Comparison of ENCODE assay signal across 10 cellular contexts in the genomic region with DNA sequence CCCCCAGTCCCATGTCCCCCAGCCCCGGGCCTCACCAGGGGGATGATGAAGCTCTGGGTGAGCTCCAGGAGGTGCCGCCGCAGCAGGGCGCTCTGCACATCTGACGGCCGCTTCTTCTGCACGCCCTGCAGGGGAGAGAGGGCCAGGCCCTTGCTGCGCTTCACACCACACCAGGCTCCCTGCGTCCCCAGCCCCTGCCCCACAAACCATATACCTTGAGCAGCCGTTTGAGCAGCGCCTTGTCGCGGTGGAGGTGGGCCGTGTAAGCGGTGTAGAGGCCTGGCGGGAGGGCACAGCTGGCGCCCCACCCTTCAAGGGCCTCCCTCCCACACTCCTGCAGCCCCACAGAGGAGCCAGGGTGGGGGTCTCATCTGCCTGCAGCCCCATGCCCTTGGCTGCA. TPM values are rescaled to one million over a fixed set of nuclear protein-coding genes. Genes with fewer than 3 reads are reported as not detected.
A peak's percentile ranks its signal among the peaks of the same experiment; 100 is the strongest.
DNase-seq lines count a peak whose midpoint lies in the region; ATAC-seq, FAIRE-seq and TF ChIP-seq lines count a peak whose summit lies in the region.
"Had no signal": no experiment of that assay in that cellular context is flagged by ENCODE, and none has a peak within 500 bp of the region (broad histone marks: within the 10 kb centered on the region; RNA-seq: fewer than 3 reads in every experiment).

No MANE protein-coding gene starts in this region.

- peak overlapping the region in 4 of 8 donors; percentile 23 to 97 (median 71) for H3K27ac Mint-ChIP-seq in CD8-positive, alpha-beta memory T cell
- no peak overlapping the region for H3K27ac Mint-ChIP-seq in T-helper 17 cell
- H3K27ac Mint-ChIP-seq: nephron progenitor cell had no signal

- H3K9ac ChIP-seq in BLaER1 (peak overlapping the region; percentile 86), HepG2 (ENCODE audit: insufficient read depth, low read depth, low read length) (no peak overlapping the region), smooth muscle cell (ENCODE audit: low read depth) (no peak overlapping the region)

- no peaks in the 10 kb centered on the region for H3K27me3 Mint-ChIP-seq in CD8-positive, alpha-beta memory T cell
- H3K27me3 Mint-ChIP-seq in T-helper 17 cell: no peaks in the 10 kb centered on the region

- H3K4me3 ChIP-seq in BLaER1 (peak overlapping the region; percentile 66), HepG2 (replicated peaks in 1 of 3; ENCODE audit: insufficient read depth in 1 of 3, low read depth in 2 of 3, low read length in 3 of 3) (no peak overlapping the region), smooth muscle cell (no peak overlapping the region)
- peak overlapping the region; percentile 48 for H3K4me3 ChIP-seq in CD8-positive, alpha-beta memory T cell (ENCODE audit: low read length)

- H3K4me1 ChIP-seq in BLaER1 (peaks cover 96% of the 10 kb centered on the region), HepG2 (ENCODE audit: insufficient read depth, low read length) (peaks cover 72% of the 10 kb centered on the region), smooth muscle cell (ENCODE audit: low read depth) (no peaks in the 10 kb centered on the region)
- peaks cover 17% of the 10 kb centered on the region for H3K4me1 ChIP-seq in CD8-positive, alpha-beta memory T cell (ENCODE audit: insufficient read depth, low read length)

- H3K9me3 Mint-ChIP-seq in CD8-positive, alpha-beta memory T cell: no peaks in the 10 kb centered on the region
- H3K9me3 Mint-ChIP-seq: nephron progenitor cell had no signal

- H3K4me1 Mint-ChIP-seq in CD8-positive, alpha-beta memory T cell: peaks cover 12 to 24% (median 13%) of the 10 kb centered on the region in 3 donors
- H3K4me1 Mint-ChIP-seq in T-helper 17 cell: peaks cover 10% of the 10 kb centered on the region

- H3K4me2 ChIP-seq in BLaER1 (peak overlapping the region; percentile 100), HepG2 (ENCODE audit: low read depth, low read length) (no peak overlapping the region), smooth muscle cell (no peak overlapping the region)

- no peak for TF ChIP-seq EP300 in HepG2 (IDR thresholded peaks at IDR 0.05; ENCODE audit: low read depth in 2 of 2, low read length in 2 of 2)
- no peak for TF ChIP-seq EP300 in HepG2 (CRISPR knock-in tag; IDR thresholded peaks at IDR 0.05; ENCODE audit: borderline replicate concordance)

- TF ChIP-seq CTCF in HepG2 (CRISPR knock-in tag; IDR thresholded peaks at IDR 0.05) (no peak), smooth muscle cell (IDR thresholded peaks at IDR 0.05; ENCODE audit: borderline replicate concordance, insufficient read depth, poor library complexity, severe bottlenecking) (no peak)

- H3K27me3 ChIP-seq in BLaER1 (no peaks in the 10 kb centered on the region), HepG2 (ENCODE audit: control insufficient read depth in 1 of 2, insufficient read depth in 2 of 2, low read length in 2 of 2) (peaks cover 0 to 1% of the 10 kb centered on the region in 2 experiments; a peak in 2 of 5 replicates), smooth muscle cell (ENCODE audit: low read depth) (no peaks in the 10 kb centered on the region)
- H3K27me3 ChIP-seq in CD8-positive, alpha-beta memory T cell (ENCODE audit: insufficient read depth, low read length, poor library complexity, severe bottlenecking): no peaks in the 10 kb centered on the region
- H3K27me3 ChIP-seq: left lung had no signal

- CTCF ChIA-PET in CD8-positive, alpha-beta memory T cell (lab: Charles Lee): interaction anchor here (1.6 to 4.2 kb wide), 2 partner anchors 28 to 40 kb away, joined by 3 to 14 read pairs; no protein-coding TSS in a partner anchor
- CTCF ChIA-PET in HepG2 (lab: Yijun Ruan, JAX; ENCODE audit: low intra/inter-chr PET ratio, low total read pairs): no interaction called here

- TF ChIP-seq POLR2A in HepG2 (IDR thresholded peaks at IDR 0.05; ENCODE audit: insufficient read depth in 1 of 2, low read depth in 2 of 2, low read length in 2 of 2): no peak

- no peaks in the 10 kb centered on the region for H3F3A ChIP-seq in smooth muscle cell (ENCODE audit: low read depth)

- no peaks in the 10 kb centered on the region for H3K9me3 ChIP-seq in BLaER1
- no peaks in the 10 kb centered on the region for H3K9me3 ChIP-seq in CD8-positive, alpha-beta memory T cell (ENCODE audit: low read length)
- no peaks in the 10 kb centered on the region for H3K9me3 ChIP-seq in T-helper 17 cell (ENCODE audit: control insufficient read depth, low read length, poor library complexity, severe bottlenecking)
- no peaks in the 10 kb centered on the region for H3K9me3 ChIP-seq in HepG2 (ENCODE audit: low read length)
- no peaks in the 10 kb centered on the region for H3K9me3 ChIP-seq in smooth muscle cell (replicated peaks; ENCODE audit: low read depth)
- H3K9me3 ChIP-seq: left lung had no signal

- ATAC-seq in T-helper 17 cell: no peak
- no peak for ATAC-seq in HepG2
- ATAC-seq in GM18517 (IDR thresholded peaks at IDR 0.05; ENCODE audit: unreplicated experiment): no peak

- H3K4me3 Mint-ChIP-seq in CD8-positive, alpha-beta memory T cell: peak overlapping the region in 6 of 7 donors; percentile 30 to 90 (median 80)
- peak overlapping the region; percentile 78 for H3K4me3 Mint-ChIP-seq in T-helper 17 cell
- H3K4me3 Mint-ChIP-seq: nephron progenitor cell had no signal

- H3K79me2 ChIP-seq in HepG2 (ENCODE audit: insufficient read depth, low read length): no peaks in the 10 kb centered on the region
- H3K79me2 ChIP-seq in smooth muscle cell (ENCODE audit: low read depth): no peaks in the 10 kb centered on the region

- H2AFZ ChIP-seq in HepG2 (ENCODE audit: low read length) (no peak overlapping the region), smooth muscle cell (ENCODE audit: low read depth) (no peak overlapping the region)

- intact Hi-C loops in HepG2 (cut with micrococcal nuclease; ENCODE audit: unreplicated experiment): no loop called here

- no TSS peak for BruUV-seq in HepG2 (replicated peaks; lab: Mats Ljungman, UMichigan)

- peaks cover 19% of the 10 kb centered on the region; the same call in 1 of the 2 replicates for H4K20me1 ChIP-seq in BLaER1
- H4K20me1 ChIP-seq in HepG2 (ENCODE audit: insufficient read depth, low read length): no peaks in the 10 kb centered on the region
- H4K20me1 ChIP-seq in smooth muscle cell (ENCODE audit: low read depth): no peaks in the 10 kb centered on the region

- no peak for TF ChIP-seq RAD21 in HepG2 (CRISPR knock-in tag; IDR thresholded peaks at IDR 0.05)

- peak in 1 of 5 donors; percentile 43 for DNase-seq in CD8-positive, alpha-beta memory T cell
- DNase-seq in T-helper 17 cell (no peak), HepG2 (ENCODE audit: low spot score) (no peak), NCI-H2196 (lab: John Stamatoyannopoulos, UW; ENCODE audit: unreplicated experiment) (no peak), smooth muscle cell (lab: John Stamatoyannopoulos, UW; ENCODE audit: unreplicated experiment) (no peak)
- DNase-seq: nephron progenitor cell; NK-92 treated with Interleukin-12 subunit alpha and Interleukin-12 subunit beta, amount 100 ng/mL, for 24 hours had no signal

- H3K27ac ChIP-seq in BLaER1 (peak overlapping the region; percentile 97), HepG2 (ENCODE audit: extremely low read length, insufficient read depth, low read length) (no peak overlapping the region), smooth muscle cell (ENCODE audit: low read depth) (no peak overlapping the region)
- peak overlapping the region; percentile 45 for H3K27ac ChIP-seq in CD8-positive, alpha-beta memory T cell (ENCODE audit: low read depth, low read length)

- no peaks in the 10 kb centered on the region for H3K36me3 Mint-ChIP-seq in CD8-positive, alpha-beta memory T cell
- no peaks in the 10 kb centered on the region for H3K36me3 Mint-ChIP-seq in T-helper 17 cell (ENCODE audit: low read depth)

- H3K36me3 ChIP-seq in BLaER1: no peaks in the 10 kb centered on the region
- H3K36me3 ChIP-seq in CD8-positive, alpha-beta memory T cell (ENCODE audit: insufficient read depth, low read length): no peaks in the 10 kb centered on the region
- H3K36me3 ChIP-seq in HepG2 (replicated peaks in 1 of 2; ENCODE audit: control insufficient read depth in 1 of 2, insufficient read depth in 2 of 2, low read length in 2 of 2): no peaks in the 10 kb centered on the region
- H3K36me3 ChIP-seq in smooth muscle cell (ENCODE audit: low read depth): no peaks in the 10 kb centered on the region
- H3K36me3 ChIP-seq: left lung had no signal

- POLR2A ChIA-PET in CD8-positive, alpha-beta memory T cell (lab: Charles Lee): interaction anchor here (0.6 kb wide), 1 partner anchor 479 kb away, joined by 4 read pairs; no protein-coding TSS in a partner anchor
- POLR2A ChIA-PET in HepG2 (lab: Yijun Ruan, JAX): interaction anchor here (1.7 kb wide), 1 partner anchor 19 kb away, joined by 6 read pairs; no protein-coding TSS in a partner anchor

- WGBS in HepG2 (ENCODE audit: low lambda C conversion rate): 80% methylated on average over 4 of the region's 17 CpGs
- 90% methylated on average over 8 of the region's 17 CpGs for WGBS in smooth muscle cell (ENCODE audit: low lambda C conversion rate)

- in situ Hi-C loops in HepG2 (cut with HindIII; ENCODE audit: extremely low pct_ligation_motif_present, low pct_unique_long_range_greater_than_20kb): no loop called here

- FAIRE-seq in HepG2 (lab: Jason Lieb, UNC): no peak

RNA-seq across cellular contexts. Expression of a gene that starts 6.2 kb away (rescaled TPM):
- total RNA-seq in CD8-positive, alpha-beta memory T cell: 10 to 100 TPM; 13.4 to 14.4 TPM
- polyA plus RNA-seq in CD8-positive, alpha-beta memory T cell: 0.17 TPM
- total RNA-seq in T-helper 17 cell (1 to 10 TPM; 3.0 to 7.6 TPM), HepG2 (2016; rRNA removed; fragmentation: Illumina TruSeq; extraction: Trizol) (19.3 and 32.6 TPM in 2 replicates), smooth muscle cell (183 and 195 TPM in 2 replicates)
- total RNA-seq in HepG2 (2016; cell fraction: cytosol; rRNA removed; fragmentation: Illumina TruSeq; extraction: Trizol; ENCODE audit: low read depth): 4.6 and 4.9 TPM in 2 replicates
- total RNA-seq in HepG2 (2016; cell fraction: insoluble cytoplasmic fraction; rRNA removed; fragmentation: Illumina TruSeq; extraction: Trizol): 16.8 and 32.7 TPM in 2 replicates
- 13.7 and 15.6 TPM in 2 replicates for total RNA-seq in HepG2 (2016; cell fraction: membrane; rRNA removed; fragmentation: Illumina TruSeq; extraction: Trizol)
- 43.2 and 57.8 TPM in 2 replicates for total RNA-seq in HepG2 (2016; cell fraction: nucleus; rRNA removed; fragmentation: Illumina TruSeq; extraction: Trizol)
- polyA plus RNA-seq in HepG2 (2011; rRNA removed) (68.9 and 79.4 TPM in 2 replicates), smooth muscle cell (210 and 249 TPM in 2 replicates)
- 46.5 and 75.4 TPM in 2 replicates for polyA plus RNA-seq in HepG2 (2011; cell fraction: cytosol; rRNA removed)
- polyA plus RNA-seq in HepG2 (2011; cell fraction: nucleus; rRNA removed): 265 and 413 TPM in 2 replicates
- 53.9 and 72.9 TPM in 2 replicates for polyA plus RNA-seq in HepG2 (2012)
- polyA plus RNA-seq in HepG2 (2016; cell fraction: cytosol; fragmentation: Illumina TruSeq; extraction: Trizol; ENCODE audit: low read depth): 5.5 and 6.2 TPM in 2 replicates
- 16.2 and 23.0 TPM in 2 replicates for polyA plus RNA-seq in HepG2 (2016; cell fraction: insoluble cytoplasmic fraction; fragmentation: Illumina TruSeq; extraction: Trizol; ENCODE audit: low read depth)
- 10.1 and 11.9 TPM in 2 replicates for polyA plus RNA-seq in HepG2 (2016; cell fraction: membrane; fragmentation: Illumina TruSeq; extraction: Trizol; ENCODE audit: low read depth)
- polyA plus RNA-seq in HepG2 (2016; cell fraction: nucleus; fragmentation: Illumina TruSeq; extraction: Trizol; ENCODE audit: insufficient read depth, low read depth): 148 and 155 TPM in 2 replicates
- 61.5 and 149 TPM in 2 replicates for polyA minus RNA-seq in HepG2 (2011; rRNA and poly(A)+ RNA removed; ENCODE audit: low replicate concordance)
- 76.6 and 89.8 TPM in 2 replicates for polyA minus RNA-seq in HepG2 (2011; cell fraction: cytosol; rRNA and poly(A)+ RNA removed)
- 57.9 and 61.3 TPM in 2 replicates for polyA minus RNA-seq in HepG2 (2011; cell fraction: nucleus; rRNA and poly(A)+ RNA removed)

RNA-seq across cellular contexts. Expression of a gene that starts 13.2 kb away (rescaled TPM):
- total RNA-seq in CD8-positive, alpha-beta memory T cell: 1 to 10 TPM; 3.9 to 4.3 TPM
- polyA plus RNA-seq in CD8-positive, alpha-beta memory T cell: 0.67 TPM
- 1 to 10 TPM; 1.8 to 2.2 TPM for total RNA-seq in T-helper 17 cell
- total RNA-seq in HepG2 (2016; rRNA removed; fragmentation: Illumina TruSeq; extraction: Trizol): 0.84 and 0.95 TPM in 2 replicates
- total RNA-seq in HepG2 (2016; cell fraction: cytosol; rRNA removed; fragmentation: Illumina TruSeq; extraction: Trizol; ENCODE audit: low read depth): 0.30 and 0.44 TPM in 2 replicates
- 0.22 and 0.65 TPM in 2 replicates for total RNA-seq in HepG2 (2016; cell fraction: insoluble cytoplasmic fraction; rRNA removed; fragmentation: Illumina TruSeq; extraction: Trizol)
- 0.52 and 0.90 TPM in 2 replicates for total RNA-seq in HepG2 (2016; cell fraction: membrane; rRNA removed; fragmentation: Illumina TruSeq; extraction: Trizol)
- total RNA-seq in HepG2 (2016; cell fraction: nucleus; rRNA removed; fragmentation: Illumina TruSeq; extraction: Trizol): 0.90 and 1.1 TPM in 2 replicates
- 3.8 and 4.2 TPM in 2 replicates for polyA plus RNA-seq in HepG2 (2011; rRNA removed)
- 1.8 TPM in 2 replicates for polyA plus RNA-seq in HepG2 (2011; cell fraction: cytosol; rRNA removed)
- 33.7 and 41.4 TPM in 2 replicates for polyA plus RNA-seq in HepG2 (2011; cell fraction: nucleus; rRNA removed)
- 2.5 and 2.6 TPM in 2 replicates for polyA plus RNA-seq in HepG2 (2012)
- polyA plus RNA-seq in HepG2 (2016; cell fraction: cytosol; fragmentation: Illumina TruSeq; extraction: Trizol; ENCODE audit: low read depth): 0.33 and 0.71 TPM in 2 replicates
- 0.74 and 0.86 TPM in 2 replicates for polyA plus RNA-seq in HepG2 (2016; cell fraction: insoluble cytoplasmic fraction; fragmentation: Illumina TruSeq; extraction: Trizol; ENCODE audit: low read depth)
- polyA plus RNA-seq in HepG2 (2016; cell fraction: membrane; fragmentation: Illumina TruSeq; extraction: Trizol; ENCODE audit: low read depth): 0.63 and 1.2 TPM in 2 replicates
- polyA plus RNA-seq in HepG2 (2016; cell fraction: nucleus; fragmentation: Illumina TruSeq; extraction: Trizol; ENCODE audit: insufficient read depth, low read depth): 4.0 and 5.3 TPM in 2 replicates
- polyA minus RNA-seq in HepG2 (2011; rRNA and poly(A)+ RNA removed; ENCODE audit: low replicate concordance): 0.58 and 2.9 TPM in 2 replicates
- polyA minus RNA-seq in HepG2 (2011; cell fraction: cytosol; rRNA and poly(A)+ RNA removed): 1.3 TPM in 2 replicates
- polyA minus RNA-seq in HepG2 (2011; cell fraction: nucleus; rRNA and poly(A)+ RNA removed): 2.6 and 3.3 TPM in 2 replicates
- total RNA-seq in smooth muscle cell: 2.4 and 3.1 TPM in 2 replicates
- polyA plus RNA-seq in smooth muscle cell: 7.8 and 10.1 TPM in 2 replicates

RNA-seq across cellular contexts. Expression of a gene that starts 29.5 kb away (rescaled TPM):
- total RNA-seq in CD8-positive, alpha-beta memory T cell: 10 to 100 TPM; 49.7 to 55.9 TPM
- 34.2 TPM for polyA plus RNA-seq in CD8-positive, alpha-beta memory T cell
- 10 to 100 TPM; 62.1 to 63.7 TPM for total RNA-seq in T-helper 17 cell
- 36.1 and 55.0 TPM in 2 replicates for total RNA-seq in HepG2 (2016; rRNA removed; fragmentation: Illumina TruSeq; extraction: Trizol)
- 13.5 and 14.8 TPM in 2 replicates for total RNA-seq in HepG2 (2016; cell fraction: cytosol; rRNA removed; fragmentation: Illumina TruSeq; extraction: Trizol; ENCODE audit: low read depth)
- 33.5 and 56.7 TPM in 2 replicates for total RNA-seq in HepG2 (2016; cell fraction: insoluble cytoplasmic fraction; rRNA removed; fragmentation: Illumina TruSeq; extraction: Trizol)
- 26.4 and 27.2 TPM in 2 replicates for total RNA-seq in HepG2 (2016; cell fraction: membrane; rRNA removed; fragmentation: Illumina TruSeq; extraction: Trizol)
- total RNA-seq in HepG2 (2016; cell fraction: nucleus; rRNA removed; fragmentation: Illumina TruSeq; extraction: Trizol): 53.7 and 65.8 TPM in 2 replicates
- polyA plus RNA-seq in HepG2 (2011; rRNA removed): 102 and 112 TPM in 2 replicates
- 56.6 and 76.3 TPM in 2 replicates for polyA plus RNA-seq in HepG2 (2011; cell fraction: cytosol; rRNA removed)
- 458 and 611 TPM in 2 replicates for polyA plus RNA-seq in HepG2 (2011; cell fraction: nucleus; rRNA removed)
- 58.5 and 66.4 TPM in 2 replicates for polyA plus RNA-seq in HepG2 (2012)
- polyA plus RNA-seq in HepG2 (2016; cell fraction: cytosol; fragmentation: Illumina TruSeq; extraction: Trizol; ENCODE audit: low read depth): 6.8 and 7.7 TPM in 2 replicates
- polyA plus RNA-seq in HepG2 (2016; cell fraction: insoluble cytoplasmic fraction; fragmentation: Illumina TruSeq; extraction: Trizol; ENCODE audit: low read depth): 26.5 and 32.8 TPM in 2 replicates
- 17.1 and 18.2 TPM in 2 replicates for polyA plus RNA-seq in HepG2 (2016; cell fraction: membrane; fragmentation: Illumina TruSeq; extraction: Trizol; ENCODE audit: low read depth)
- 172 and 175 TPM in 2 replicates for polyA plus RNA-seq in HepG2 (2016; cell fraction: nucleus; fragmentation: Illumina TruSeq; extraction: Trizol; ENCODE audit: insufficient read depth, low read depth)
- polyA minus RNA-seq in HepG2 (2011; rRNA and poly(A)+ RNA removed; ENCODE audit: low replicate concordance): 25.0 and 101 TPM in 2 replicates
- 29.8 and 30.8 TPM in 2 replicates for polyA minus RNA-seq in HepG2 (2011; cell fraction: cytosol; rRNA and poly(A)+ RNA removed)
- 84.9 and 89.9 TPM in 2 replicates for polyA minus RNA-seq in HepG2 (2011; cell fraction: nucleus; rRNA and poly(A)+ RNA removed)
- total RNA-seq in smooth muscle cell: 24.6 and 30.7 TPM in 2 replicates
- polyA plus RNA-seq in smooth muscle cell: 31.6 and 36.3 TPM in 2 replicates

RNA-seq across cellular contexts. Expression of a gene that starts 43.4 kb away (rescaled TPM):
- total RNA-seq in CD8-positive, alpha-beta memory T cell: 10 to 100 TPM; 12.8 to 13.2 TPM
- polyA plus RNA-seq in CD8-positive, alpha-beta memory T cell: 0.28 TPM
- 10 to 100 TPM; 13.2 to 14.4 TPM for total RNA-seq in T-helper 17 cell
- 0.15 TPM in 1 of 2 replicates, not detected in the other for total RNA-seq in HepG2 (2016; rRNA removed; fragmentation: Illumina TruSeq; extraction: Trizol)
- total RNA-seq in HepG2 (2016; cell fraction: cytosol; rRNA removed; fragmentation: Illumina TruSeq; extraction: Trizol; ENCODE audit: low read depth): not detected in 2 replicates
- 0.12 and 0.15 TPM in 2 replicates for total RNA-seq in HepG2 (2016; cell fraction: insoluble cytoplasmic fraction; rRNA removed; fragmentation: Illumina TruSeq; extraction: Trizol)
- 0.10 and 0.19 TPM in 2 replicates for total RNA-seq in HepG2 (2016; cell fraction: membrane; rRNA removed; fragmentation: Illumina TruSeq; extraction: Trizol)
- total RNA-seq in HepG2 (2016; cell fraction: nucleus; rRNA removed; fragmentation: Illumina TruSeq; extraction: Trizol): 0.28 TPM in 1 of 2 replicates, not detected in the other
- polyA plus RNA-seq in HepG2 (2011; rRNA removed): 0.17 and 0.46 TPM in 2 replicates
- 0.13 and 0.19 TPM in 2 replicates for polyA plus RNA-seq in HepG2 (2011; cell fraction: cytosol; rRNA removed)
- polyA plus RNA-seq in HepG2 (2011; cell fraction: nucleus; rRNA removed): 1.9 TPM in 2 replicates
- 0.21 TPM in 1 of 2 replicates, not detected in the other for polyA plus RNA-seq in HepG2 (2012)
- polyA plus RNA-seq in HepG2 (2016; cell fraction: cytosol; fragmentation: Illumina TruSeq; extraction: Trizol; ENCODE audit: low read depth): 0.05 and 0.07 TPM in 2 replicates
- 0.19 and 0.24 TPM in 2 replicates for polyA plus RNA-seq in HepG2 (2016; cell fraction: insoluble cytoplasmic fraction; fragmentation: Illumina TruSeq; extraction: Trizol; ENCODE audit: low read depth)
- polyA plus RNA-seq in HepG2 (2016; cell fraction: membrane; fragmentation: Illumina TruSeq; extraction: Trizol; ENCODE audit: low read depth): 0.13 TPM in 1 of 2 replicates, not detected in the other
- polyA plus RNA-seq in HepG2 (2016; cell fraction: nucleus; fragmentation: Illumina TruSeq; extraction: Trizol; ENCODE audit: insufficient read depth, low read depth): 0.25 and 0.37 TPM in 2 replicates
- polyA minus RNA-seq in HepG2 (2011; rRNA and poly(A)+ RNA removed; ENCODE audit: low replicate concordance): 0.58 and 0.94 TPM in 2 replicates
- not detected in 2 replicates for polyA minus RNA-seq in HepG2 (2011; cell fraction: cytosol; rRNA and poly(A)+ RNA removed)
- 0.13 TPM in 1 of 2 replicates, not detected in the other for polyA minus RNA-seq in HepG2 (2011; cell fraction: nucleus; rRNA and poly(A)+ RNA removed)
- total RNA-seq in smooth muscle cell: 2.8 and 4.2 TPM in 2 replicates
- 0.65 and 1.4 TPM in 2 replicates for polyA plus RNA-seq in smooth muscle cell

RNA-seq across cellular contexts. Expression of a gene that starts 52.1 kb away (rescaled TPM):
- total RNA-seq in CD8-positive, alpha-beta memory T cell: 1 to 10 TPM; 9.3 to 9.7 TPM
- polyA plus RNA-seq in CD8-positive, alpha-beta memory T cell: 0.03 TPM
- total RNA-seq in T-helper 17 cell (1 to 10 TPM; 1.7 to 1.9 TPM), HepG2 (2016; rRNA removed; fragmentation: Illumina TruSeq; extraction: Trizol) (15.0 and 23.3 TPM in 2 replicates), smooth muscle cell (9.5 and 14.9 TPM in 2 replicates)
- 25.0 and 26.8 TPM in 2 replicates for total RNA-seq in HepG2 (2016; cell fraction: cytosol; rRNA removed; fragmentation: Illumina TruSeq; extraction: Trizol; ENCODE audit: low read depth)
- 15.4 and 25.6 TPM in 2 replicates for total RNA-seq in HepG2 (2016; cell fraction: insoluble cytoplasmic fraction; rRNA removed; fragmentation: Illumina TruSeq; extraction: Trizol)
- 43.0 and 45.2 TPM in 2 replicates for total RNA-seq in HepG2 (2016; cell fraction: membrane; rRNA removed; fragmentation: Illumina TruSeq; extraction: Trizol)
- total RNA-seq in HepG2 (2016; cell fraction: nucleus; rRNA removed; fragmentation: Illumina TruSeq; extraction: Trizol): 20.3 and 23.6 TPM in 2 replicates
- polyA plus RNA-seq in HepG2 (2011; rRNA removed) (22.2 and 22.8 TPM in 2 replicates), smooth muscle cell (26.2 and 27.8 TPM in 2 replicates)
- 12.9 and 20.7 TPM in 2 replicates for polyA plus RNA-seq in HepG2 (2011; cell fraction: cytosol; rRNA removed)
- 115 and 151 TPM in 2 replicates for polyA plus RNA-seq in HepG2 (2011; cell fraction: nucleus; rRNA removed)
- polyA plus RNA-seq in HepG2 (2012): 6.9 and 10.9 TPM in 2 replicates
- polyA plus RNA-seq in HepG2 (2016; cell fraction: cytosol; fragmentation: Illumina TruSeq; extraction: Trizol; ENCODE audit: low read depth): 27.8 and 28.1 TPM in 2 replicates
- 14.6 and 16.4 TPM in 2 replicates for polyA plus RNA-seq in HepG2 (2016; cell fraction: insoluble cytoplasmic fraction; fragmentation: Illumina TruSeq; extraction: Trizol; ENCODE audit: low read depth)
- 37.0 and 38.8 TPM in 2 replicates for polyA plus RNA-seq in HepG2 (2016; cell fraction: membrane; fragmentation: Illumina TruSeq; extraction: Trizol; ENCODE audit: low read depth)
- polyA plus RNA-seq in HepG2 (2016; cell fraction: nucleus; fragmentation: Illumina TruSeq; extraction: Trizol; ENCODE audit: insufficient read depth, low read depth): 56.9 and 60.1 TPM in 2 replicates
- polyA minus RNA-seq in HepG2 (2011; rRNA and poly(A)+ RNA removed; ENCODE audit: low replicate concordance): 16.5 and 18.7 TPM in 2 replicates
- polyA minus RNA-seq in HepG2 (2011; cell fraction: cytosol; rRNA and poly(A)+ RNA removed): 5.1 and 9.2 TPM in 2 replicates
- 25.6 and 25.8 TPM in 2 replicates for polyA minus RNA-seq in HepG2 (2011; cell fraction: nucleus; rRNA and poly(A)+ RNA removed)

Comparison
In these comparisons a context has a peak if more than half of its experiments do, and no peak if none do; other contexts are left out.
1. H3K27ac ChIP-seq: peak in BLaER1 (single experiment) and CD8-positive, alpha-beta memory T cell (single experiment); none in HepG2 (single experiment) and smooth muscle cell (single experiment).
2. H3K4me3 ChIP-seq: peak in BLaER1 (single experiment) and CD8-positive, alpha-beta memory T cell (single experiment); none in HepG2 (0 of 3) and smooth muscle cell (single experiment).